In the genomic region with DNA sequence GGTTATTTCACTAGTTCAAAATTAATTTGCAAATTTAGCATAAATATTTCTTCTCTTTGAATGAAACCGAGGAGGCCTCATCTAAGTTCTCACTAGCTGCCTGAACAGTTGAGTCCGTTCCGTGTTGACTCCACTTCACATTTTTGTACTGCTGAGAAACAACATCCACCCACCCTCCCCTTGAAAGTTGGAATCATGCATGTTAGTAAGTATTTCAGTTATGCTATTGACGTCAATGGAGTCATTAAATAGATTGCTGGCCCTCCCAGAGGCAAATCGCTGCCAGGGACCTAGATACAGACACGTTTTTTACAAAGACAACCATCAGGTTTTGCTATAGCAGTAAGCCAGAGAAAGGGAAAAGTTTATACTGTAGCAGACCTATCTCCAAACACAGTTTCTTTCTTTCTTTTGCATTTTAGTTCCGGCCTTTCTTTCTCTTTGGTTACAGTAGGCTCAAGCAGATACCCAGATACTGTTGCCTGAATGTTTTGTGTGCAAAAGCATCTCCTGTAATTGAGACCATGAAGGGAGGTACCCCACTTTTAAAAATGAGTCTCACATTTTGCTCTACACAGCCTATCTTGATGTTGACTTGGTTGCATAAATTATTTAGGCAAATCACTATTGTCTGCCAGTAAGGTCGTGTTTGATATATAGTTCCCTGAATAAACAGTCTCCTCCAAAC, we compare ENCODE assay signal across 9 cellular contexts.
DNase-seq lines count a peak whose midpoint lies in the region; TF ChIP-seq lines count a peak whose summit lies in the region.
"Had no signal": no experiment of that assay in that cellular context is flagged by ENCODE, and none has a peak within 500 bp of the region (broad histone marks: within the 10 kb centered on the region; RNA-seq: fewer than 3 reads in every experiment).

No MANE protein-coding gene starts in this region.

- peak; percentile 94 for TF ChIP-seq EP300 in transverse colon (IDR thresholded peaks at IDR 0.05; ENCODE audit: low read depth)

- H3K9me3 Mint-ChIP-seq in nephron progenitor cell: no peaks in the 10 kb centered on the region

- TF ChIP-seq POLR2A in transverse colon (IDR thresholded peaks at IDR 0.05): no peak

- DNase-seq in DMS153 (lab: John Stamatoyannopoulos, UW): peak; percentile 34
- DNase-seq in DMS153 treated with DMSO at 0.1 percent for 48 hours (lab: John Stamatoyannopoulos, UW; ENCODE audit: unreplicated experiment): no peak
- peak; percentile 95 for DNase-seq in NCI-H2227 treated with DMSO at 0.1 percent for 48 hours (lab: John Stamatoyannopoulos, UW)
- peak; percentile 62 to 71 for DNase-seq in activated T-cell treated with anti-CD3 and anti-CD28 coated beads, Interleukin-2, amount 50 U/mL, for 48 hours
- DNase-seq in fibroblast of the conjunctiva (ENCODE audit: low read depth): peak; percentile 95
- peak; percentile 28 for DNase-seq in nephron progenitor cell
- peak; percentile 73 for DNase-seq in transverse colon
- no peak for DNase-seq in WERI-Rb-1

- TF ChIP-seq CTCF in nephron progenitor cell (IDR thresholded peaks at IDR 0.05) (no peak), transverse colon (IDR thresholded peaks at IDR 0.05) (no peak), WERI-Rb-1 (IDR thresholded peaks at IDR 0.05; ENCODE audit: low read depth, low read length) (no peak)

- H3K4me1 Mint-ChIP-seq in nephron progenitor cell: peaks cover 33% of the 10 kb centered on the region

- H3K4me1 ChIP-seq in transverse colon: peaks cover 16 to 62% (median 22%) of the 10 kb centered on the region in 4 donors

- H3K4me3 ChIP-seq in transverse colon: no peak overlapping the region
- no peak overlapping the region for H3K4me3 ChIP-seq in WERI-Rb-1 (ENCODE audit: low read depth, low read length)

- no peaks in the 10 kb centered on the region for H3K9me3 ChIP-seq in transverse colon
- H3K9me3 ChIP-seq in WERI-Rb-1 (ENCODE audit: severe bottlenecking): no peaks in the 10 kb centered on the region

- in situ Hi-C loops in transverse colon (cut with MboI; ENCODE audit: low pct_ligation_motif_present in 1 of 4, low pct_unique_long_range_greater_than_20kb in 1 of 4, low sequenced_read_pairs in 3 of 4): loop anchor here in 1 of 4 donors (25.0 kb wide), 1 partner anchor 466 kb away; no protein-coding TSS in a partner anchor

- H3K4me3 Mint-ChIP-seq in nephron progenitor cell: peak overlapping the region; percentile 21

- H3K27ac Mint-ChIP-seq in nephron progenitor cell: no peak overlapping the region

- H3K27ac ChIP-seq in transverse colon (peak overlapping the region; percentile 77 to 90 (median 84)), WERI-Rb-1 (no peak overlapping the region)
- H3K27ac ChIP-seq: C4-2B had no signal

- no peaks in the 10 kb centered on the region for H3K36me3 ChIP-seq in transverse colon
- no peaks in the 10 kb centered on the region for H3K36me3 ChIP-seq in WERI-Rb-1

- intact Hi-C loops in transverse colon (cut with DNase I; ENCODE audit: low total_unique reads): loop anchor here (5.0 kb wide), 1 partner anchor 61 kb away; no protein-coding TSS in a partner anchor

- 18 to 25% methylated on average over 7 to 8 of the region's 8 CpGs for WGBS in transverse colon (ENCODE audit: low coverage in 1 of 2), 2 donors

- H3K27me3 ChIP-seq in transverse colon: no peaks in the 10 kb centered on the region
- H3K27me3 ChIP-seq in WERI-Rb-1 (ENCODE audit: insufficient read depth, low read depth, severe bottlenecking): no peaks in the 10 kb centered on the region

- no peaks in the 10 kb centered on the region for H3K27me3 Mint-ChIP-seq in nephron progenitor cell (ENCODE audit: low read depth, poor library complexity)

- H3K36me3 Mint-ChIP-seq in nephron progenitor cell (ENCODE audit: low read depth): no peaks in the 10 kb centered on the region

Comparison
In these comparisons a context has a peak if more than half of its experiments do, and no peak if none do; other contexts are left out.
1. DNase-seq: peak in DMS153 (single experiment), NCI-H2227 treated with DMSO at 0.1 percent for 48 hours (single experiment), activated T-cell treated with anti-CD3 and anti-CD28 coated beads, Interleukin-2, amount 50 U/mL, for 48 hours (2 of 2), fibroblast of the conjunctiva (single experiment), nephron progenitor cell (single experiment) and transverse colon (single experiment); none in DMS153 treated with DMSO at 0.1 percent for 48 hours (single experiment) and WERI-Rb-1 (single experiment).